ENCODE assay signal across 24 cellular contexts in genomic region chr11:26762089-26762488, GRCh38. TPM values are rescaled to one million over a fixed set of nuclear protein-coding genes. Genes with fewer than 3 reads are reported as not detected.
DNase-seq lines count a peak whose midpoint lies in the region; ATAC-seq lines count a peak whose summit lies in the region.
"Had no signal": no experiment of that assay in that cellular context is flagged by ENCODE, and none has a peak within 500 bp of the region (broad histone marks: within the 10 kb centered on the region; RNA-seq: fewer than 3 reads in every experiment).

No MANE protein-coding gene starts in this region.

- H3K4me3 Mint-ChIP-seq in stimulated activated effector memory CD8-positive, alpha-beta T cell treated with anti-CD3 and anti-CD28 coated beads, Interleukin-12 subunit alpha, Interleukin-12 subunit beta, amount 100 ng/mL, for 72 hours, result no peak overlapping the region
- H3K4me3 Mint-ChIP-seq: CD8-positive, alpha-beta memory T cell; HFFc6; T-cell had no signal

- peak; percentile 59 for DNase-seq in NCI-H526 treated with DMSO at 0.1 percent for 48 hours (lab: John Stamatoyannopoulos, UW)
- peak; percentile 10 for DNase-seq in renal cortical epithelial cell (ENCODE audit: low read depth)
- DNase-seq in ureter (ENCODE audit: low spot score), result no peak
- no peak for DNase-seq in stimulated activated effector memory CD8-positive, alpha-beta T cell treated with anti-CD3 and anti-CD28 coated beads, Interleukin-12 subunit alpha, Interleukin-12 subunit beta, amount 100 ng/mL, for 72 hours (ENCODE audit: low spot score in 2 of 2)
- DNase-seq: ACHN; C1 segment of cervical spinal cord; CD8-positive, alpha-beta memory T cell; DMS53; H7; HFFc6; Kasumi-1; MG63; NCI-H1092 treated with DMSO at 0.1 percent for 48 hours; NCI-H1694; NCI-H2081 treated with DMSO at 0.1 percent for 48 hours; NCI-H446 treated with DMSO at 0.1 percent for 48 hours; NK-92 treated with Interleukin-12 subunit alpha and Interleukin-12 subunit beta, amount 100 ng/mL, for 24 hours; PC-9; SIG-M5; T-cell had no signal

- ATAC-seq in GM19324 (IDR thresholded peaks at IDR 0.05; ENCODE audit: low FRiP score, unreplicated experiment) (peak; percentile 65), HG03025 (IDR thresholded peaks at IDR 0.05; ENCODE audit: low FRiP score, unreplicated experiment) (peak; percentile 77), HG02973 (IDR thresholded peaks at IDR 0.05; ENCODE audit: unreplicated experiment) (no peak)
- ATAC-seq in stimulated activated effector memory CD8-positive, alpha-beta T cell treated with anti-CD3 and anti-CD28 coated beads, Interleukin-12 subunit alpha, Interleukin-12 subunit beta, amount 100 ng/mL, for 72 hours, result no peak
- ATAC-seq: SK-N-SH treated with all-trans-retinoic acid at 6 μM for 48 hours, T-cell had no signal

- H3K36me3 Mint-ChIP-seq in stimulated activated effector memory CD8-positive, alpha-beta T cell treated with anti-CD3 and anti-CD28 coated beads, Interleukin-12 subunit alpha, Interleukin-12 subunit beta, amount 100 ng/mL, for 72 hours, result no peaks in the 10 kb centered on the region
- H3K36me3 Mint-ChIP-seq: CD8-positive, alpha-beta memory T cell; T-cell had no signal

- no peak overlapping the region for H3K27ac Mint-ChIP-seq in stimulated activated effector memory CD8-positive, alpha-beta T cell treated with anti-CD3 and anti-CD28 coated beads, Interleukin-12 subunit alpha, Interleukin-12 subunit beta, amount 100 ng/mL, for 72 hours
- H3K27ac Mint-ChIP-seq: CD8-positive, alpha-beta memory T cell; HFFc6; T-cell had no signal

- peaks cover 7% of the 10 kb centered on the region for H3K9me3 Mint-ChIP-seq in stimulated activated effector memory CD8-positive, alpha-beta T cell treated with anti-CD3 and anti-CD28 coated beads, Interleukin-12 subunit alpha, Interleukin-12 subunit beta, amount 100 ng/mL, for 72 hours
- H3K9me3 Mint-ChIP-seq: HFFc6 had no signal

- no peaks in the 10 kb centered on the region for H3K4me1 Mint-ChIP-seq in stimulated activated effector memory CD8-positive, alpha-beta T cell treated with anti-CD3 and anti-CD28 coated beads, Interleukin-12 subunit alpha, Interleukin-12 subunit beta, amount 100 ng/mL, for 72 hours
- H3K4me1 Mint-ChIP-seq: CD8-positive, alpha-beta memory T cell; T-cell had no signal

RNA-seq across cellular contexts. Expression of gene SLC5A12, which starts 40.2 kb away (rescaled TPM):
- under 0.01 and 0.10 TPM in 2 replicates for total RNA-seq in renal cortical epithelial cell
- 0.47 TPM for total RNA-seq in ureter
- total RNA-seq: CD8-positive, alpha-beta memory T cell; HFFc6; PC-9; T-cell had no signal

Comparison
In these comparisons a context has a peak if more than half of its experiments do, and no peak if none do; other contexts are left out.
1. ATAC-seq: peak in GM19324 (single experiment) and HG03025 (single experiment); none in HG02973 (single experiment) and stimulated activated effector memory CD8-positive, alpha-beta T cell treated with anti-CD3 and anti-CD28 coated beads, Interleukin-12 subunit alpha, Interleukin-12 subunit beta, amount 100 ng/mL, for 72 hours (single experiment).
2. DNase-seq: peak in NCI-H526 treated with DMSO at 0.1 percent for 48 hours (single experiment) and renal cortical epithelial cell (single experiment); none in ureter (single experiment) and stimulated activated effector memory CD8-positive, alpha-beta T cell treated with anti-CD3 and anti-CD28 coated beads, Interleukin-12 subunit alpha, Interleukin-12 subunit beta, amount 100 ng/mL, for 72 hours (0 of 2).